ENCODE assay signal across 18 cellular contexts in genomic region chr6:39834278-39834677, GRCh38. TPM values are rescaled to one million over a fixed set of nuclear protein-coding genes. Genes with fewer than 3 reads are reported as not detected.
DNase-seq lines count a peak whose midpoint lies in the region; ATAC-seq, FAIRE-seq and TF ChIP-seq lines count a peak whose summit lies in the region.
"Had no signal": no experiment of that assay in that cellular context is flagged by ENCODE, and none has a peak within 500 bp of the region (broad histone marks: within the 10 kb centered on the region; RNA-seq: fewer than 3 reads in every experiment).

No MANE protein-coding gene starts in this region.

- FAIRE-seq in astrocyte (lab: Jason Lieb, UNC) = no peak
- FAIRE-seq: GM12878, GM18507 had no signal

- H3K36me3 ChIP-seq in astrocyte (ENCODE audit: insufficient read depth, low read length) = no peaks in the 10 kb centered on the region
- H3K36me3 ChIP-seq in neuronal stem cell (replicated peaks in 1 of 2; ENCODE audit: control insufficient read depth in 2 of 2, insufficient read depth in 2 of 2, low read length in 2 of 2) = no peaks in the 10 kb centered on the region
- H3K36me3 ChIP-seq in skeletal muscle tissue (ENCODE audit: control insufficient read depth in 3 of 3, insufficient read depth in 3 of 3, low read length in 3 of 3) = peaks cover 0 to 2% (median 0%) of the 10 kb centered on the region in 3 donors
- H3K36me3 ChIP-seq: Peyer's patch had no signal

- no peaks in the 10 kb centered on the region for H3K79me1 ChIP-seq in neuronal stem cell (ENCODE audit: low read depth, low read length)

- no peak overlapping the region for H2BK15ac ChIP-seq in neuronal stem cell (ENCODE audit: low read length)

- H3K4me1 Mint-ChIP-seq in astrocyte (ENCODE audit: low read depth, unreplicated experiment) (peaks cover 42% of the 10 kb centered on the region), type B pancreatic cell (ENCODE audit: unreplicated experiment) (peaks cover 9% of the 10 kb centered on the region)
- H3K4me1 Mint-ChIP-seq in stimulated activated memory B cell treated with anti-CD40 and anti-IgM and Interleukin-4, amounts not matched to agents 10 μg/mL and 1 μg/mL and 100 μg/mL, for 72 hours = no peaks in the 10 kb centered on the region
- H3K4me1 Mint-ChIP-seq: IgD-negative memory B cell had no signal

- TF ChIP-seq CTCF in astrocyte (IDR thresholded peaks at IDR 0.05; ENCODE audit: insufficient read depth, low read depth, low read length) (no peak), coronary artery (IDR thresholded peaks at IDR 0.05) (no peak), type B pancreatic cell (conservative IDR thresholded peaks at IDR 0.05) (no peak)

- H3K4me1 ChIP-seq in astrocyte (ENCODE audit: insufficient read depth, low read length) = peaks cover 15% of the 10 kb centered on the region
- H3K4me1 ChIP-seq in neuronal stem cell (ENCODE audit: control insufficient read depth in 2 of 2, insufficient read depth in 1 of 2, low read depth in 1 of 2, low read length in 2 of 2) = peaks cover 0 to 2% of the 10 kb centered on the region in 2 donors
- peaks cover 25 to 56% (median 56%) of the 10 kb centered on the region in 3 donors for H3K4me1 ChIP-seq in skeletal muscle tissue (ENCODE audit: control insufficient read depth in 3 of 3, insufficient read depth in 3 of 3, low read length in 3 of 3)

- DNase-seq in astrocyte (ENCODE audit: low read depth) (no peak), globus pallidus (ENCODE audit: low spot score) (peak; percentile 95), neuronal stem cell (ENCODE audit: low spot score) (no peak), coronary artery (ENCODE audit: low spot score) (no peak), type B pancreatic cell (ENCODE audit: extremely low spot score, unreplicated experiment) (no peak), NCI-H226 (no peak)
- DNase-seq: DMS53, MV-4-11, NCI-H1417 treated with DMSO at 0.1 percent for 48 hours, NCI-H2029 treated with DMSO at 0.1 percent for 48 hours, NCI-H510A treated with DMSO at 0.1 percent for 48 hours, Peyer's patch had no signal

- H3K27ac Mint-ChIP-seq in astrocyte (ENCODE audit: unreplicated experiment) (no peak overlapping the region), type B pancreatic cell (no peak overlapping the region)
- no peak overlapping the region for H3K27ac Mint-ChIP-seq in stimulated activated memory B cell treated with anti-CD40 and anti-IgM and Interleukin-4, amounts not matched to agents 10 μg/mL and 1 μg/mL and 100 μg/mL, for 72 hours
- H3K27ac Mint-ChIP-seq: IgD-negative memory B cell had no signal

- H2AK5ac ChIP-seq in neuronal stem cell (ENCODE audit: low read depth, low read length) = no peak overlapping the region

- H4K8ac ChIP-seq in neuronal stem cell (ENCODE audit: low read depth, low read length) = no peak overlapping the region

- H4K91ac ChIP-seq in neuronal stem cell (ENCODE audit: low read depth, low read length, poor library complexity) = no peak overlapping the region

- H2AFZ ChIP-seq in astrocyte (ENCODE audit: low read depth, low read length) (no peak overlapping the region), neuronal stem cell (ENCODE audit: low read length) (no peak overlapping the region)

- H4K20me1 ChIP-seq in astrocyte (ENCODE audit: insufficient read depth, low read length) = no peaks in the 10 kb centered on the region

- no peak overlapping the region for H3K14ac ChIP-seq in neuronal stem cell (ENCODE audit: low read length)

- no peaks in the 10 kb centered on the region for H3K27me3 Mint-ChIP-seq in astrocyte (ENCODE audit: low read depth, unreplicated experiment)
- H3K27me3 Mint-ChIP-seq in stimulated activated memory B cell treated with anti-CD40 and anti-IgM and Interleukin-4, amounts not matched to agents 10 μg/mL and 1 μg/mL and 100 μg/mL, for 72 hours = peaks cover 30% of the 10 kb centered on the region
- H3K27me3 Mint-ChIP-seq in type B pancreatic cell = no peaks in the 10 kb centered on the region

- H3K4ac ChIP-seq in neuronal stem cell (ENCODE audit: low read length) = no peak overlapping the region

- no peaks in the 10 kb centered on the region for H3K27me3 ChIP-seq in astrocyte (ENCODE audit: insufficient read depth, low read length)
- no peaks in the 10 kb centered on the region for H3K27me3 ChIP-seq in neuronal stem cell (ENCODE audit: control insufficient read depth in 3 of 3, insufficient read depth in 3 of 3, low read depth in 1 of 3, low read length in 3 of 3)
- H3K27me3 ChIP-seq in skeletal muscle tissue (ENCODE audit: control insufficient read depth in 3 of 3, insufficient read depth in 3 of 3, low read length in 3 of 3) = no peaks in the 10 kb centered on the region
- H3K27me3 ChIP-seq: Peyer's patch had no signal

- H3K79me2 ChIP-seq in astrocyte (ENCODE audit: insufficient read depth, low read length) = no peaks in the 10 kb centered on the region

- H3K4me3 ChIP-seq in astrocyte (ENCODE audit: insufficient read depth, low read depth, low read length) (no peak overlapping the region), neuronal stem cell (ENCODE audit: low read length in 2 of 2) (no peak overlapping the region), skeletal muscle tissue (ENCODE audit: low read length in 3 of 3) (no peak overlapping the region), coronary artery (no peak overlapping the region)
- H3K4me3 ChIP-seq: GM12878, Peyer's patch had no signal

- H3K23ac ChIP-seq in neuronal stem cell (ENCODE audit: low read depth, low read length, poor library complexity) = no peak overlapping the region

- H3K9me3 Mint-ChIP-seq in astrocyte (ENCODE audit: unreplicated experiment) = peaks cover 2% of the 10 kb centered on the region
- no peaks in the 10 kb centered on the region for H3K9me3 Mint-ChIP-seq in stimulated activated memory B cell treated with anti-CD40 and anti-IgM and Interleukin-4, amounts not matched to agents 10 μg/mL and 1 μg/mL and 100 μg/mL, for 72 hours
- H3K9me3 Mint-ChIP-seq in type B pancreatic cell = no peaks in the 10 kb centered on the region

- peak overlapping the region; percentile 11 for H3K4me3 Mint-ChIP-seq in astrocyte (ENCODE audit: unreplicated experiment)
- H3K4me3 Mint-ChIP-seq in stimulated activated memory B cell treated with anti-CD40 and anti-IgM and Interleukin-4, amounts not matched to agents 10 μg/mL and 1 μg/mL and 100 μg/mL, for 72 hours = no peak overlapping the region
- no peak overlapping the region for H3K4me3 Mint-ChIP-seq in type B pancreatic cell
- H3K4me3 Mint-ChIP-seq: IgD-negative memory B cell had no signal

- H2BK120ac ChIP-seq in neuronal stem cell (ENCODE audit: low read depth, low read length) = no peak overlapping the region

- no peak for ATAC-seq in stimulated activated memory B cell treated with anti-CD40 and anti-IgM and Interleukin-4, amounts not matched to agents 10 μg/mL and 1 μg/mL and 100 μg/mL, for 72 hours
- ATAC-seq: GM12878, HCT116 had no signal

- H3K18ac ChIP-seq in neuronal stem cell (ENCODE audit: low read length) = no peak overlapping the region

- H3K27ac ChIP-seq in astrocyte (ENCODE audit: low read depth, low read length) (no peak overlapping the region), neuronal stem cell (replicated peaks; ENCODE audit: low read length) (no peak overlapping the region), skeletal muscle tissue (ENCODE audit: low read depth, low read length) (peak overlapping the region; percentile 38), coronary artery (peak overlapping the region in 1 of 2 donors; percentile 45)

- H2BK5ac ChIP-seq in neuronal stem cell (ENCODE audit: low read length) = peak overlapping the region; percentile 47

- H3K9ac ChIP-seq in astrocyte (ENCODE audit: low read length) (no peak overlapping the region), neuronal stem cell (ENCODE audit: low read depth, low read length, poor library complexity) (no peak overlapping the region), skeletal muscle tissue (ENCODE audit: low read depth in 1 of 3, low read length in 3 of 3) (no peak overlapping the region)

- no peak overlapping the region for H2BK12ac ChIP-seq in neuronal stem cell (ENCODE audit: low read length)

- H3K9me3 ChIP-seq in astrocyte (ENCODE audit: insufficient read depth, low read depth, low read length) (no peaks in the 10 kb centered on the region), neuronal stem cell (replicated peaks in 1 of 2; ENCODE audit: control insufficient read depth in 2 of 2, insufficient read depth in 1 of 2, low read depth in 1 of 2, low read length in 2 of 2) (no peaks in the 10 kb centered on the region), skeletal muscle tissue (ENCODE audit: control insufficient read depth in 3 of 3, low read length in 3 of 3) (no peaks in the 10 kb centered on the region)
- H3K9me3 ChIP-seq: Peyer's patch had no signal

- no CpG with 5 or more reads among the region's 4 CpGs for WGBS in neuronal stem cell (ENCODE audit: extremely low coverage in 2 of 2, insufficient read length in 2 of 2, insufficient replicate concordance in 1 of 2), 2 donors

- H3K36me3 Mint-ChIP-seq in astrocyte (ENCODE audit: low read depth, unreplicated experiment) = peaks cover 10% of the 10 kb centered on the region
- no peaks in the 10 kb centered on the region for H3K36me3 Mint-ChIP-seq in stimulated activated memory B cell treated with anti-CD40 and anti-IgM and Interleukin-4, amounts not matched to agents 10 μg/mL and 1 μg/mL and 100 μg/mL, for 72 hours
- no peaks in the 10 kb centered on the region for H3K36me3 Mint-ChIP-seq in type B pancreatic cell
- H3K36me3 Mint-ChIP-seq: IgD-negative memory B cell had no signal

- H3K4me2 ChIP-seq in astrocyte (ENCODE audit: low read length) (no peak overlapping the region), neuronal stem cell (ENCODE audit: insufficient read depth, low read length, poor library complexity, severe bottlenecking) (no peak overlapping the region)

RNA-seq across cellular contexts. Expression of gene DAAM2, which starts 42.1 kb away (rescaled TPM):
- total RNA-seq in astrocyte (38.4 and 50.3 TPM in 2 replicates), skeletal muscle tissue (31.8 TPM), type B pancreatic cell (ENCODE audit: low replicate concordance) (4.4 and 22.6 TPM in 2 replicates)
- polyA plus RNA-seq in neuronal stem cell (2013, experiment 1 of 2) = 2.6 TPM
- polyA plus RNA-seq in neuronal stem cell (2013, experiment 2 of 2) = 2.5 TPM
- polyA plus RNA-seq: IgD-negative memory B cell had no signal
